Comparison of ENCODE assay signal across 10 cellular contexts in genomic region chr4:169604131-169604900, GRCh38. TPM values are rescaled to one million over a fixed set of nuclear protein-coding genes. Genes with fewer than 3 reads are reported as not detected.
DNase-seq lines count a peak whose midpoint lies in the region; ATAC-seq lines count a peak whose summit lies in the region.
"Had no signal": no experiment of that assay in that cellular context is flagged by ENCODE, and none has a peak within 500 bp of the region (broad histone marks: within the 10 kb centered on the region; RNA-seq: fewer than 3 reads in every experiment).

No MANE protein-coding gene starts in this region.

- no peak overlapping the region for H3K4me2 ChIP-seq in mesendoderm (ENCODE audit: low read length)

- H2BK15ac ChIP-seq in mesendoderm (replicated peaks; ENCODE audit: low read depth): no peak overlapping the region

- H2BK120ac ChIP-seq in mesendoderm (ENCODE audit: low read depth, low read length): no peak overlapping the region

- H3K9ac ChIP-seq in mesendoderm (ENCODE audit: low read length): no peak overlapping the region
- H3K9ac ChIP-seq: BLaER1 treated with 17β-estradiol and CSF1 and Interleukin-3, amounts not matched to agents 10 nM and 100 nM had no signal

- H3K9me3 Mint-ChIP-seq in activated CD4-positive, alpha-beta memory T cell treated with anti-CD3 and anti-CD28 coated beads for 36 hours: no peaks in the 10 kb centered on the region
- H3K9me3 Mint-ChIP-seq: nephron had no signal

- DNase-seq in activated CD4-positive, CD25-positive, alpha-beta regulatory T cell treated with anti-CD3 and anti-CD28 coated beads, Interleukin-2, amount 50 U/mL, for 72 hours: no peak
- DNase-seq in activated CD4-positive, alpha-beta memory T cell treated with anti-CD3 and anti-CD28 coated beads for 36 hours: peak; percentile 48
- DNase-seq in mesendoderm: peak; percentile 61
- no peak for DNase-seq in retina
- DNase-seq in inferior parietal cortex (ENCODE audit: extremely low spot score): no peak
- no peak for DNase-seq in activated CD4-positive, CD25-positive, alpha-beta regulatory T cell (lab: John Stamatoyannopoulos, UW)

- CTCF ChIA-PET in activated CD4-positive, alpha-beta memory T cell treated with anti-CD3 and anti-CD28 coated beads for 36 hours (lab: Charles Lee): interaction anchor here (0.5 to 0.9 kb wide), 2 partner anchors 9 to 598 kb away, joined by 3 to 4 read pairs; no protein-coding TSS in a partner anchor

- ATAC-seq in activated CD4-positive, CD25-positive, alpha-beta regulatory T cell treated with anti-CD3 and anti-CD28 coated beads, Interleukin-2, amount 50 U/mL, for 24 hours: peak; percentile 94 to 97
- ATAC-seq in HG03095 (IDR thresholded peaks at IDR 0.05; ENCODE audit: unreplicated experiment): peak; percentile 55

- H3K4me3 Mint-ChIP-seq in activated CD4-positive, alpha-beta memory T cell treated with anti-CD3 and anti-CD28 coated beads for 36 hours: no peak overlapping the region
- H3K4me3 Mint-ChIP-seq: nephron had no signal

- H3K79me1 ChIP-seq in mesendoderm (ENCODE audit: low read length): peaks cover 2% of the 10 kb centered on the region

- H4K8ac ChIP-seq in mesendoderm (ENCODE audit: low read depth, low read length): no peak overlapping the region

- no peak overlapping the region for H3K4ac ChIP-seq in mesendoderm (ENCODE audit: low read depth, low read length)

- no peak overlapping the region for H3K56ac ChIP-seq in mesendoderm (ENCODE audit: low read length)

- H2AK5ac ChIP-seq in mesendoderm (ENCODE audit: low read length): no peak overlapping the region

- intact Hi-C loops in activated CD4-positive, alpha-beta memory T cell treated with anti-CD3 and anti-CD28 coated beads for 36 hours (cut with micrococcal nuclease): loop anchor here (1.0 kb wide), 1 partner anchor 8 kb away; the partner anchor contains the start of gene NEK1

- no peak overlapping the region for H3K23ac ChIP-seq in mesendoderm (ENCODE audit: low read length)

- peak overlapping the region; percentile 7 for H3K27ac Mint-ChIP-seq in activated CD4-positive, alpha-beta memory T cell treated with anti-CD3 and anti-CD28 coated beads for 36 hours
- H3K27ac Mint-ChIP-seq: nephron had no signal

- WGBS in mesendoderm (ENCODE audit: extremely low coverage, insufficient coverage, low lambda C conversion rate): no CpG with 5 or more reads among the region's 1 CpG

- no peaks in the 10 kb centered on the region for H3K27me3 Mint-ChIP-seq in activated CD4-positive, alpha-beta memory T cell treated with anti-CD3 and anti-CD28 coated beads for 36 hours

- H3K18ac ChIP-seq in mesendoderm (ENCODE audit: low read length): no peak overlapping the region

- no peak overlapping the region for H3K27ac ChIP-seq in mesendoderm (ENCODE audit: low read depth, low read length)

- H3K4me1 ChIP-seq in mesendoderm (ENCODE audit: control insufficient read depth, low read depth, low read length): no peaks in the 10 kb centered on the region

- no peaks in the 10 kb centered on the region for H3K79me2 ChIP-seq in mesendoderm (ENCODE audit: control insufficient read depth, insufficient read depth, low read length)

- no peak overlapping the region for H2BK5ac ChIP-seq in mesendoderm (ENCODE audit: low read length)

- H3K27me3 ChIP-seq in mesendoderm (ENCODE audit: insufficient read depth, low read length, poor library complexity): no peaks in the 10 kb centered on the region
- H3K27me3 ChIP-seq: BLaER1 treated with 17β-estradiol and CSF1 and Interleukin-3, amounts not matched to agents 10 nM and 100 nM had no signal

- POLR2A ChIA-PET in activated CD4-positive, alpha-beta memory T cell treated with anti-CD3 and anti-CD28 coated beads for 36 hours (lab: Charles Lee): no interaction called here

- peaks cover 28% of the 10 kb centered on the region for H3K4me1 Mint-ChIP-seq in activated CD4-positive, alpha-beta memory T cell treated with anti-CD3 and anti-CD28 coated beads for 36 hours (ENCODE audit: low read depth)
- H3K4me1 Mint-ChIP-seq: nephron had no signal

- peaks cover 8% of the 10 kb centered on the region for H3K36me3 Mint-ChIP-seq in activated CD4-positive, alpha-beta memory T cell treated with anti-CD3 and anti-CD28 coated beads for 36 hours

- H3K4me3 ChIP-seq in mesendoderm (ENCODE audit: low read length): no peak overlapping the region
- H3K4me3 ChIP-seq: BLaER1 treated with 17β-estradiol and CSF1 and Interleukin-3, amounts not matched to agents 10 nM and 100 nM had no signal

- no peaks in the 10 kb centered on the region for H3K36me3 ChIP-seq in mesendoderm (ENCODE audit: control insufficient read depth, insufficient read depth, low read length)

- no peak overlapping the region for H4K5ac ChIP-seq in mesendoderm (ENCODE audit: low read length)

RNA-seq across cellular contexts. Expression of gene NEK1, which starts 8.1 kb away (rescaled TPM):
- total RNA-seq in activated CD4-positive, alpha-beta memory T cell treated with anti-CD3 and anti-CD28 coated beads for 36 hours: 10 to 100 TPM; 10.7 to 11.4 TPM
- 7.9 TPM for polyA plus RNA-seq in mesendoderm (2013, experiment 1 of 2)
- polyA plus RNA-seq in mesendoderm (2013, experiment 2 of 2): 8.1 TPM

RNA-seq across cellular contexts. Expression of gene CLCN3, which starts 16.1 kb away (rescaled TPM):
- 10 to 100 TPM; 17.3 to 18.6 TPM for total RNA-seq in activated CD4-positive, alpha-beta memory T cell treated with anti-CD3 and anti-CD28 coated beads for 36 hours
- polyA plus RNA-seq in mesendoderm (2013, experiment 1 of 2): 16.5 TPM
- polyA plus RNA-seq in mesendoderm (2013, experiment 2 of 2): 17.1 TPM

Comparison
In these comparisons a context has a peak if more than half of its experiments do, and no peak if none do; other contexts are left out.
1. DNase-seq: peak in activated CD4-positive, alpha-beta memory T cell treated with anti-CD3 and anti-CD28 coated beads for 36 hours (single experiment) and mesendoderm (single experiment); none in activated CD4-positive, CD25-positive, alpha-beta regulatory T cell treated with anti-CD3 and anti-CD28 coated beads, Interleukin-2, amount 50 U/mL, for 72 hours (single experiment), retina (single experiment), inferior parietal cortex (single experiment) and activated CD4-positive, CD25-positive, alpha-beta regulatory T cell (0 of 4).